1 cellular context compared by ENCODE assay signal in genomic region chr17:73255671-73256181, GRCh38.
TF ChIP-seq lines count a peak whose summit lies in the region.

No MANE protein-coding gene starts in this region.

TF ChIP-seq in SK-N-SH, 30 proteins besides CTCF, POLR2A, EP300 and RAD21 (continued from another document):
- TF ChIP-seq, protein P1, sequence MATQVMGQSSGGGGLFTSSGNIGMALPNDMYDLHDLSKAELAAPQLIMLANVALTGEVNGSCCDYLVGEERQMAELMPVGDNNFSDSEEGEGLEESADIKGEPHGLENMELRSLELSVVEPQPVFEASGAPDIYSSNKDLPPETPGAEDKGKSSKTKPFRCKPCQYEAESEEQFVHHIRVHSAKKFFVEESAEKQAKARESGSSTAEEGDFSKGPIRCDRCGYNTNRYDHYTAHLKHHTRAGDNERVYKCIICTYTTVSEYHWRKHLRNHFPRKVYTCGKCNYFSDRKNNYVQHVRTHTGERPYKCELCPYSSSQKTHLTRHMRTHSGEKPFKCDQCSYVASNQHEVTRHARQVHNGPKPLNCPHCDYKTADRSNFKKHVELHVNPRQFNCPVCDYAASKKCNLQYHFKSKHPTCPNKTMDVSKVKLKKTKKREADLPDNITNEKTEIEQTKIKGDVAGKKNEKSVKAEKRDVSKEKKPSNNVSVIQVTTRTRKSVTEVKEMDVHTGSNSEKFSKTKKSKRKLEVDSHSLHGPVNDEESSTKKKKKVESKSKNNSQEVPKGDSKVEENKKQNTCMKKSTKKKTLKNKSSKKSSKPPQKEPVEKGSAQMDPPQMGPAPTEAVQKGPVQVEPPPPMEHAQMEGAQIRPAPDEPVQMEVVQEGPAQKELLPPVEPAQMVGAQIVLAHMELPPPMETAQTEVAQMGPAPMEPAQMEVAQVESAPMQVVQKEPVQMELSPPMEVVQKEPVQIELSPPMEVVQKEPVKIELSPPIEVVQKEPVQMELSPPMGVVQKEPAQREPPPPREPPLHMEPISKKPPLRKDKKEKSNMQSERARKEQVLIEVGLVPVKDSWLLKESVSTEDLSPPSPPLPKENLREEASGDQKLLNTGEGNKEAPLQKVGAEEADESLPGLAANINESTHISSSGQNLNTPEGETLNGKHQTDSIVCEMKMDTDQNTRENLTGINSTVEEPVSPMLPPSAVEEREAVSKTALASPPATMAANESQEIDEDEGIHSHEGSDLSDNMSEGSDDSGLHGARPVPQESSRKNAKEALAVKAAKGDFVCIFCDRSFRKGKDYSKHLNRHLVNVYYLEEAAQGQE (IDR thresholded peaks at IDR 0.05; ENCODE audit: low read depth, low read length): 0 out of 2 replicates have a peak, but pooled peaks have one; percentile 34
- TF ChIP-seq POLR2AphosphoS5 (IDR thresholded peaks at IDR 0.05; ENCODE audit: low read depth, low read length) (no peak), EZH2phosphoT487 (IDR thresholded peaks at IDR 0.05; ENCODE audit: borderline replicate concordance, low read depth) (no peak), NFIC (IDR thresholded peaks at IDR 0.05; ENCODE audit: borderline replicate concordance) (no peak), RXRA (IDR thresholded peaks at IDR 0.05; ENCODE audit: borderline replicate concordance, low read depth) (no peak), SIN3A (IDR thresholded peaks at IDR 0.05; ENCODE audit: borderline replicate concordance, low read depth, low read length) (peak; percentile 54; the same call in 1 of the 2 replicates), RFX5 (IDR thresholded peaks at IDR 0.05; ENCODE audit: low read length) (no peak), NRF1 (IDR thresholded peaks at IDR 0.05; ENCODE audit: low read depth, low read length) (peak; percentile 42; the same call in 1 of the 2 replicates), TCF12 (IDR thresholded peaks at IDR 0.05) (no peak), MAX (IDR thresholded peaks at IDR 0.05; ENCODE audit: low read depth) (peak; percentile 49; the same call in 1 of the 2 replicates), IRF3 (IDR thresholded peaks at IDR 0.05; ENCODE audit: low read depth, low read length) (no peak), TAF1 (IDR thresholded peaks at IDR 0.05; ENCODE audit: borderline replicate concordance, low read depth, low read length) (no peak), GABPA (IDR thresholded peaks at IDR 0.05; ENCODE audit: low read depth) (no peak), FOSL2 (IDR thresholded peaks at IDR 0.05; ENCODE audit: borderline replicate concordance, low read depth) (no peak), ELF1 (IDR thresholded peaks at IDR 0.05) (no peak)
